ENCODE assay signal across 27 cellular contexts in genomic region chr4:91207535-91207934, GRCh38.
"Had no signal": no experiment of that assay in that cellular context is flagged by ENCODE, and none has a peak within 500 bp of the region (broad histone marks: within the 10 kb centered on the region; RNA-seq: fewer than 3 reads in every experiment).

No MANE protein-coding gene starts in this region.

- H3K36me3 ChIP-seq: stomach, suprapubic skin, thoracic aorta, thyroid gland, tibial artery, tibial nerve, transverse colon, upper lobe of left lung, upper lobe of right lung, uterus, vagina had no signal

- H3K4me1 ChIP-seq: stomach, suprapubic skin, testis, thyroid gland, tibial artery, tibial nerve, transverse colon, upper lobe of left lung, upper lobe of right lung, uterus, vagina had no signal

- H3K27ac ChIP-seq: stomach, suprapubic skin, testis, thoracic aorta, thyroid gland, tibial artery, tibial nerve, transverse colon, upper lobe of left lung, upper lobe of right lung, uterus, vagina had no signal

- H3K9me3 ChIP-seq: stomach, suprapubic skin, testis, thoracic aorta, thyroid gland, tibial artery, tibial nerve, transverse colon, upper lobe of left lung, upper lobe of right lung, uterus, vagina had no signal

- H3K27me3 ChIP-seq: stomach, suprapubic skin, testis, thyroid gland, tibial artery, tibial nerve, transverse colon, upper lobe of left lung, upper lobe of right lung, uterus, vagina had no signal

- H3K4me3 ChIP-seq: stomach, suprapubic skin, testis, thoracic aorta, thyroid gland, tibial artery, tibial nerve, transverse colon, upper lobe of left lung, upper lobe of right lung, uterus, vagina had no signal

- DNase-seq: stimulated activated CD4-positive, alpha-beta T cell treated with anti-CD3 and anti-CD28 coated beads, Interleukin-2, amount 100 ng/mL, for 48 hours; stimulated activated CD4-positive, alpha-beta T cell treated with anti-CD3 and anti-CD28 coated beads, Interleukin-4, amount 100 ng/mL, for 1 hour; stimulated activated CD4-positive, alpha-beta T cell treated with anti-CD3 and anti-CD28 coated beads, Interleukin-4, amount 100 ng/mL, for 24 hours; stimulated activated CD4-positive, alpha-beta T cell treated with anti-CD3 and anti-CD28 coated beads, Interleukin-4, amount 100 ng/mL, for 4 hours; stimulated activated CD8-positive, alpha-beta memory T cell treated with anti-CD3 and anti-CD28 coated beads, Interleukin-4, amount 100 ng/mL, for 48 hours; stimulated activated naive B cell treated with anti-CD40 and anti-IgM and Interleukin-4, amounts not matched to agents 10 μg/mL and 1 μg/mL and 100 μg/mL, for 72 hours; stimulated activated naive CD4-positive, alpha-beta T cell; stimulated activated naive CD4-positive, alpha-beta T cell treated with Interleukin-2 at 50 U/mL for 16 hours; stimulated activated naive CD8-positive, alpha-beta T cell treated with anti-CD3 and anti-CD28 coated beads, Interleukin-15, amount 100 ng/mL, for 72 hours; stimulated activated naive CD8-positive, alpha-beta T cell treated with anti-CD3 and anti-CD28 coated beads, Interleukin-15, Interleukin-2, amounts not matched to agents 100 U/mL and 50 U/mL, for 24 hours; stomach; substantia nigra; testis; thyroid gland; tibial artery; transverse colon; trophoblast cell; upper lobe of left lung; upper lobe of right lung; uterus had no signal

- ATAC-seq: stimulated activated effector memory CD8-positive, alpha-beta T cell treated with anti-CD3 and anti-CD28 coated beads, Interleukin-12 subunit alpha, Interleukin-12 subunit beta, amount 100 ng/mL, for 72 hours; stimulated activated memory B cell treated with anti-CD40 and anti-IgM and Interleukin-4, amounts not matched to agents 10 μg/mL and 1 μg/mL and 100 μg/mL, for 72 hours; stimulated activated naive B cell treated with anti-CD40 and anti-IgM and Interleukin-4, amounts not matched to agents 10 μg/mL and 1 μg/mL and 100 μg/mL, for 72 hours; stimulated activated naive CD8-positive, alpha-beta T cell treated with anti-CD3 and anti-CD28 coated beads, Interleukin-15, amount 100 ng/mL, for 72 hours; stimulated activated naive CD8-positive, alpha-beta T cell treated with anti-CD3 and anti-CD28 coated beads, Interleukin-15, Interleukin-2, amounts not matched to agents 100 U/mL and 50 U/mL, for 24 hours; upper lobe of right lung had no signal

- FAIRE-seq: urothelium cell line had no signal
